ENCODE assay signal across 16 cellular contexts in genomic region chr18:13621886-13622619, GRCh38.
"Had no signal": no experiment of that assay in that cellular context is flagged by ENCODE, and none has a peak within 500 bp of the region (broad histone marks: within the 10 kb centered on the region; RNA-seq: fewer than 3 reads in every experiment).

No MANE protein-coding gene starts in this region.

- H3K27ac ChIP-seq: epithelial cell of prostate, ovary, stomach, tibial nerve had no signal

- H3K36me3 ChIP-seq: ovary, tibial nerve had no signal

- H3K27me3 ChIP-seq: ovary, stomach, tibial nerve had no signal

- ATAC-seq: effector memory CD8-positive, alpha-beta T cell; left ventricle myocardium superior had no signal

- DNase-seq: activated CD4-positive, alpha-beta T cell treated with anti-CD3 and anti-CD28 coated beads, Interleukin-2, amount 50 U/mL, for 4 hours; activated CD4-positive, CD25-positive, alpha-beta regulatory T cell treated with anti-CD3 and anti-CD28 coated beads, Interleukin-2, amount 50 U/mL, for 72 hours; activated gamma-delta T cell; activated naive CD8-positive, alpha-beta T cell treated with anti-CD3 and anti-CD28 coated beads, Interleukin-2, amount 10 ng/mL, durations not matched to agents 7 days and 5 days; activated T-cell treated with anti-CD3 and anti-CD28 coated beads, Interleukin-2, amount 50 U/mL, for 48 hours; aorta; cortex of kidney; effector memory CD8-positive, alpha-beta T cell; left ventricle myocardium superior; nephron progenitor cell; ovary; stimulated activated CD4-positive, alpha-beta T cell treated with anti-CD3 and anti-CD28 coated beads, Interleukin-15, amount 100 ng/mL, for 24 hours; stimulated activated CD4-positive, alpha-beta T cell treated with anti-CD3 and anti-CD28 coated beads, Interleukin-4, amount 100 ng/mL, for 4 hours; stomach had no signal

- H3K9me3 ChIP-seq: ovary, stomach, tibial nerve had no signal

- H3K4me3 ChIP-seq: ovary, stomach, tibial nerve had no signal
